Comparison of ENCODE assay signal across 14 cellular contexts in genomic region chr6:167401525-167402194, GRCh38.
A peak's percentile ranks its signal among the peaks of the same experiment; 100 is the strongest.
DNase-seq lines count a peak whose midpoint lies in the region; ATAC-seq, FAIRE-seq and TF ChIP-seq lines count a peak whose summit lies in the region.
"Had no signal": no experiment of that assay in that cellular context is flagged by ENCODE, and none has a peak within 500 bp of the region (broad histone marks: within the 10 kb centered on the region; RNA-seq: fewer than 3 reads in every experiment).

No MANE protein-coding gene starts in this region.

- peaks cover 29% of the 10 kb centered on the region for H3K27me3 ChIP-seq in left ventricle myocardium inferior (ENCODE audit: low read depth)

- H3K36me3 ChIP-seq in left ventricle myocardium inferior, result no peaks in the 10 kb centered on the region

- H3K9me3 ChIP-seq in left ventricle myocardium inferior (replicated peaks), result no peaks in the 10 kb centered on the region

- no peak for FAIRE-seq in D721Med (lab: Jason Lieb, UNC)
- FAIRE-seq: A204.1, GM12891 had no signal

- peak; percentile 30 for DNase-seq in Right ventricle myocardium inferior (ENCODE audit: missing footprints)
- DNase-seq in left ventricle myocardium inferior, result no peak
- peak; percentile 21 to 34 for DNase-seq in SHP77 (lab: John Stamatoyannopoulos, UW)
- no peak for DNase-seq in left lobe of liver (ENCODE audit: low spot score)
- DNase-seq in T-helper 9 cell, result no peak
- DNase-seq in D721Med (ENCODE audit: insufficient read length, low spot score), result no peak
- no peak for DNase-seq in inferior parietal cortex (ENCODE audit: extremely low spot score)
- DNase-seq: activated CD4-positive, alpha-beta T cell treated with anti-CD3 and anti-CD28 coated beads for 48 hours; NCI-H2081; nucleus accumbens; PC-3 had no signal

- H3K27ac ChIP-seq in left ventricle myocardium inferior (replicated peaks), result no peak overlapping the region

- intact Hi-C loops in Right ventricle myocardium inferior (cut with DNase I), result no loop called here
- intact Hi-C loops in left ventricle myocardium inferior (cut with micrococcal nuclease), result no loop called here

- no peak for ATAC-seq in Right ventricle myocardium inferior
- ATAC-seq in left lobe of liver, result peak; percentile 4
- no peak for ATAC-seq in HG03469 (IDR thresholded peaks at IDR 0.05; ENCODE audit: unreplicated experiment)
- ATAC-seq: PC-3 had no signal

- no peak for TF ChIP-seq CTCF in left ventricle myocardium inferior (IDR thresholded peaks at IDR 0.05; ENCODE audit: borderline replicate concordance)
- no peak for TF ChIP-seq CTCF in D721Med (IDR thresholded peaks at IDR 0.05; ENCODE audit: insufficient read depth, missing control alignments)

- no peak overlapping the region for H3K4me3 ChIP-seq in left ventricle myocardium inferior

- no peaks in the 10 kb centered on the region for H3K4me1 ChIP-seq in left ventricle myocardium inferior

Comparison
In these comparisons a context has a peak if more than half of its experiments do, and no peak if none do; other contexts are left out.
1. DNase-seq: peak in Right ventricle myocardium inferior (single experiment) and SHP77 (2 of 2); none in left ventricle myocardium inferior (single experiment), left lobe of liver (single experiment), T-helper 9 cell (single experiment), D721Med (single experiment) and inferior parietal cortex (single experiment).